2 cellular contexts compared by ENCODE assay signal in genomic region chr11:96054870-96055705, GRCh38.
TF ChIP-seq lines count a peak whose summit lies in the region.

No MANE protein-coding gene starts in this region.

TF ChIP-seq in HCT116, 20 proteins besides CTCF, POLR2A, EP300 and RAD21:
- TF ChIP-seq EZH2phosphoT487 (IDR thresholded peaks at IDR 0.05; ENCODE audit: borderline replicate concordance): no peak
- TF ChIP-seq SP1 (IDR thresholded peaks at IDR 0.05; ENCODE audit: low read depth): 0 out of 2 replicates have a peak, but pooled peaks have one; percentile 6
- no peak for TF ChIP-seq EZH2 (IDR thresholded peaks at IDR 0.05)
- TF ChIP-seq FOSL1 (IDR thresholded peaks at IDR 0.05; ENCODE audit: low read depth): no peak
TF ChIP-seq in HCT116: peak in this region for 1.

TF ChIP-seq in endothelial cell of umbilical vein, 7 proteins besides CTCF, POLR2A, EP300 and RAD21:
- TF ChIP-seq MYC (IDR thresholded peaks at IDR 0.05; ENCODE audit: low read depth, low read length) (no peak), POLR2AphosphoS5 (IDR thresholded peaks at IDR 0.05; ENCODE audit: insufficient read depth, low read depth, low read length) (no peak), GATA2 (IDR thresholded peaks at IDR 0.05; ENCODE audit: insufficient read depth, insufficient read length, low read depth, low read length) (no peak), JUN (IDR thresholded peaks at IDR 0.05; ENCODE audit: borderline replicate concordance, insufficient read depth, insufficient read length, low read depth) (no peak), EZH2 (IDR thresholded peaks at IDR 0.05; ENCODE audit: borderline replicate concordance, low read depth, low read length, severe bottlenecking) (no peak), FOS (IDR thresholded peaks at IDR 0.05; ENCODE audit: borderline replicate concordance, insufficient read depth, low read length) (no peak), MAX (IDR thresholded peaks at IDR 0.05; ENCODE audit: insufficient read depth, insufficient read length) (no peak)
